1 cellular context compared by ENCODE assay signal in genomic region chr4:82599336-82599735, GRCh38.
TF ChIP-seq lines count a peak whose summit lies in the region.

No MANE protein-coding gene starts in this region.

TF ChIP-seq in liver, 16 proteins besides CTCF, POLR2A, EP300 and RAD21 (continued from another document):
- TF ChIP-seq REST (IDR thresholded peaks at IDR 0.05) (no peak), RXRA (IDR thresholded peaks at IDR 0.05) (no peak)
